ENCODE assay signal across 38 cellular contexts in genomic region chr19:40493778-40494177, GRCh38.
"Had no signal": no experiment of that assay in that cellular context is flagged by ENCODE, and none has a peak within 500 bp of the region (broad histone marks: within the 10 kb centered on the region; RNA-seq: fewer than 3 reads in every experiment).

No MANE protein-coding gene starts in this region.

- FAIRE-seq: astrocyte, bronchial epithelial cell had no signal

- H3K36me3 Mint-ChIP-seq: activated naive CD4-positive, alpha-beta T cell treated with anti-CD3 and anti-CD28 coated beads, Interleukin-2, amount 10 ng/mL, durations not matched to agents 7 days and 5 days; activated naive CD4-positive, alpha-beta T cell treated with anti-CD3 and anti-CD28 coated beads, Interleukin-2, amount 50 U/mL, for 72 hours; activated naive CD8-positive, alpha-beta T cell treated with anti-CD3 and anti-CD28 coated beads, Interleukin-2, amount 10 ng/mL, durations not matched to agents 7 days and 5 days had no signal

- H3K4me1 ChIP-seq: adrenal gland, ascending aorta, body of pancreas, breast epithelium had no signal

- H3K27me3 Mint-ChIP-seq: activated naive CD4-positive, alpha-beta T cell treated with anti-CD3 and anti-CD28 coated beads, Interleukin-2, amount 50 U/mL, for 24 hours; central memory CD8-positive, alpha-beta T cell had no signal

- H3K27ac Mint-ChIP-seq: activated naive CD4-positive, alpha-beta T cell treated with anti-CD3 and anti-CD28 coated beads for 36 hours; activated naive CD4-positive, alpha-beta T cell treated with anti-CD3 and anti-CD28 coated beads, Interleukin-2, amount 10 ng/mL, durations not matched to agents 7 days and 5 days; activated naive CD4-positive, alpha-beta T cell treated with anti-CD3 and anti-CD28 coated beads, Interleukin-2, amount 50 U/mL, for 24 hours; activated naive CD8-positive, alpha-beta T cell; activated naive CD8-positive, alpha-beta T cell treated with anti-CD3 and anti-CD28 coated beads for 36 hours; activated naive CD8-positive, alpha-beta T cell treated with anti-CD3 and anti-CD28 coated beads, Interleukin-2, amount 10 ng/mL, durations not matched to agents 7 days and 5 days; activated naive CD8-positive, alpha-beta T cell treated with anti-CD3 and anti-CD28 coated beads, Interleukin-2, amount 50 U/mL, for 24 hours; activated T-cell treated with anti-CD3 and anti-CD28 coated beads, Interleukin-2, amount 50 U/mL, for 24 hours; activated T-cell treated with anti-CD3 and anti-CD28 coated beads, Interleukin-2, amount 50 U/mL, for 72 hours; activated T-helper 1 cell treated with anti-CD3 and anti-CD28 coated beads, Interleukin-12 subunit alpha, Interleukin-12 subunit beta, Interleukin-2, Interleukin-4 antibody, amounts not matched to agents 30 ng/mL and 10 ng/mL and 1 ng/mL, durations not matched to agents 14 hours and 24 hours and 36 hours; activated T-helper 2 cell treated with anti-CD3 and anti-CD28 coated beads, Interferon-gamma antibody, Interleukin-2, Interleukin-4, amounts not matched to agents 10 μg/mL and 5 μg/mL and 100 μg/mL, durations not matched to agents 14 hours and 24 hours and 36 hours; brain had no signal

- H3K27me3 ChIP-seq: adrenal gland, ascending aorta, breast epithelium had no signal

- DNase-seq: activated effector memory CD4-positive, alpha-beta T cell treated with anti-CD3 and anti-CD28 coated beads, Interleukin-2, amount 50 U/mL, for 16 hours; activated effector memory CD4-positive, alpha-beta T cell treated with Interleukin-2 at 50 U/mL for 16 hours; activated gamma-delta T cell; activated gamma-delta T cell treated with Interleukin-2 at 50 U/mL for 16 hours; activated naive CD4-positive, alpha-beta T cell; activated naive CD4-positive, alpha-beta T cell treated with anti-CD3 and anti-CD28 coated beads for 36 hours; activated naive CD4-positive, alpha-beta T cell treated with anti-CD3 and anti-CD28 coated beads, Interleukin-2, amount 10 ng/mL, durations not matched to agents 7 days and 5 days; activated naive CD4-positive, alpha-beta T cell treated with anti-CD3 and anti-CD28 coated beads, Interleukin-2, amount 50 U/mL, for 16 hours; activated naive CD4-positive, alpha-beta T cell treated with Interleukin-2 at 50 U/mL for 16 hours; activated naive CD8-positive, alpha-beta T cell treated with anti-CD3 and anti-CD28 coated beads for 36 hours; activated naive CD8-positive, alpha-beta T cell treated with anti-CD3 and anti-CD28 coated beads, Interleukin-2, amount 10 ng/mL, durations not matched to agents 7 days and 5 days; activated naive CD8-positive, alpha-beta T cell treated with anti-CD3 and anti-CD28 coated beads, Interleukin-2, amount 50 U/mL, for 24 hours; activated T-cell treated with anti-CD3 and anti-CD28 coated beads, Interleukin-2, amount 50 U/mL, for 1 hour; activated T-cell treated with anti-CD3 and anti-CD28 coated beads, Interleukin-2, amount 50 U/mL, for 24 hours; activated T-cell treated with anti-CD3 and anti-CD28 coated beads, Interleukin-2, amount 50 U/mL, for 48 hours; activated T-cell treated with anti-CD3 and anti-CD28 coated beads, Interleukin-2, amount 50 U/mL, for 72 hours; adrenal gland; amniotic stem cell; amygdala; anterior cingulate cortex; aorta; body of pancreas; brain microvascular endothelial cell; caudate nucleus; central memory CD4-positive, alpha-beta T cell; cerebellar nuclear complex had no signal

- H3K36me3 ChIP-seq: adrenal gland, ascending aorta, brain microvascular endothelial cell, breast epithelium, cardiac muscle cell had no signal

- H3K4me3 Mint-ChIP-seq: activated naive CD4-positive, alpha-beta T cell treated with anti-CD3 and anti-CD28 coated beads for 36 hours; activated naive CD4-positive, alpha-beta T cell treated with anti-CD3 and anti-CD28 coated beads, Interleukin-2, amount 10 ng/mL, durations not matched to agents 7 days and 5 days; activated naive CD4-positive, alpha-beta T cell treated with anti-CD3 and anti-CD28 coated beads, Interleukin-2, amount 50 U/mL, for 24 hours; activated naive CD8-positive, alpha-beta T cell; activated naive CD8-positive, alpha-beta T cell treated with anti-CD3 and anti-CD28 coated beads for 36 hours; activated naive CD8-positive, alpha-beta T cell treated with anti-CD3 and anti-CD28 coated beads, Interleukin-2, amount 10 ng/mL, durations not matched to agents 7 days and 5 days; activated naive CD8-positive, alpha-beta T cell treated with anti-CD3 and anti-CD28 coated beads, Interleukin-2, amount 50 U/mL, for 24 hours; activated T-cell treated with anti-CD3 and anti-CD28 coated beads, Interleukin-2, amount 50 U/mL, for 24 hours; activated T-cell treated with anti-CD3 and anti-CD28 coated beads, Interleukin-2, amount 50 U/mL, for 72 hours; activated T-helper 1 cell treated with anti-CD3 and anti-CD28 coated beads, Interleukin-12 subunit alpha, Interleukin-12 subunit beta, Interleukin-2, Interleukin-4 antibody, amounts not matched to agents 30 ng/mL and 10 ng/mL and 1 ng/mL, durations not matched to agents 14 hours and 24 hours and 36 hours; brain; central memory CD8-positive, alpha-beta T cell had no signal

- H3K4me1 Mint-ChIP-seq: activated naive CD4-positive, alpha-beta T cell treated with anti-CD3 and anti-CD28 coated beads, Interleukin-2, amount 10 ng/mL, durations not matched to agents 7 days and 5 days; activated naive CD4-positive, alpha-beta T cell treated with anti-CD3 and anti-CD28 coated beads, Interleukin-2, amount 50 U/mL, for 24 hours; activated naive CD8-positive, alpha-beta T cell treated with anti-CD3 and anti-CD28 coated beads for 36 hours; activated naive CD8-positive, alpha-beta T cell treated with anti-CD3 and anti-CD28 coated beads, Interleukin-2, amount 10 ng/mL, durations not matched to agents 7 days and 5 days; activated naive CD8-positive, alpha-beta T cell treated with anti-CD3 and anti-CD28 coated beads, Interleukin-2, amount 50 U/mL, for 24 hours; brain; central memory CD8-positive, alpha-beta T cell had no signal

- H3K9me3 Mint-ChIP-seq: activated naive CD4-positive, alpha-beta T cell treated with anti-CD3 and anti-CD28 coated beads for 36 hours; activated naive CD4-positive, alpha-beta T cell treated with anti-CD3 and anti-CD28 coated beads, Interleukin-2, amount 10 ng/mL, durations not matched to agents 7 days and 5 days; activated naive CD4-positive, alpha-beta T cell treated with anti-CD3 and anti-CD28 coated beads, Interleukin-2, amount 50 U/mL, for 24 hours; activated naive CD4-positive, alpha-beta T cell treated with anti-CD3 and anti-CD28 coated beads, Interleukin-2, amount 50 U/mL, for 72 hours; activated naive CD8-positive, alpha-beta T cell treated with anti-CD3 and anti-CD28 coated beads for 36 hours; activated naive CD8-positive, alpha-beta T cell treated with anti-CD3 and anti-CD28 coated beads, Interleukin-2, amount 10 ng/mL, durations not matched to agents 7 days and 5 days; activated naive CD8-positive, alpha-beta T cell treated with anti-CD3 and anti-CD28 coated beads, Interleukin-2, amount 50 U/mL, for 24 hours; activated T-cell treated with anti-CD3 and anti-CD28 coated beads, Interleukin-2, amount 50 U/mL, for 24 hours; activated T-cell treated with anti-CD3 and anti-CD28 coated beads, Interleukin-2, amount 50 U/mL, for 72 hours; activated T-helper 1 cell treated with anti-CD3 and anti-CD28 coated beads, Interleukin-12 subunit alpha, Interleukin-12 subunit beta, Interleukin-2, Interleukin-4 antibody, amounts not matched to agents 30 ng/mL and 10 ng/mL and 1 ng/mL, durations not matched to agents 14 hours and 24 hours and 36 hours; activated T-helper 2 cell treated with anti-CD3 and anti-CD28 coated beads, Interferon-gamma antibody, Interleukin-2, Interleukin-4, amounts not matched to agents 10 μg/mL and 5 μg/mL and 100 μg/mL, durations not matched to agents 14 hours and 24 hours and 36 hours; central memory CD8-positive, alpha-beta T cell had no signal

- ATAC-seq: activated naive CD4-positive, alpha-beta T cell treated with anti-CD3 and anti-CD28 coated beads, Interleukin-2, amount 50 U/mL, for 72 hours; activated naive CD8-positive, alpha-beta T cell treated with anti-CD3 and anti-CD28 coated beads, Interleukin-2, amount 50 U/mL, for 24 hours; activated T-cell treated with anti-CD3 and anti-CD28 coated beads, Interleukin-2, amount 50 U/mL, for 72 hours; body of pancreas had no signal

- H3K27ac ChIP-seq: adrenal gland, ascending aorta, body of pancreas, brain microvascular endothelial cell, breast epithelium, cardiac muscle cell had no signal

- H3K9me3 ChIP-seq: adrenal gland, ascending aorta, body of pancreas had no signal

- H3K4me3 ChIP-seq: adrenal gland, ascending aorta, body of pancreas, breast epithelium, cardiac muscle cell had no signal
